In the genomic region with DNA sequence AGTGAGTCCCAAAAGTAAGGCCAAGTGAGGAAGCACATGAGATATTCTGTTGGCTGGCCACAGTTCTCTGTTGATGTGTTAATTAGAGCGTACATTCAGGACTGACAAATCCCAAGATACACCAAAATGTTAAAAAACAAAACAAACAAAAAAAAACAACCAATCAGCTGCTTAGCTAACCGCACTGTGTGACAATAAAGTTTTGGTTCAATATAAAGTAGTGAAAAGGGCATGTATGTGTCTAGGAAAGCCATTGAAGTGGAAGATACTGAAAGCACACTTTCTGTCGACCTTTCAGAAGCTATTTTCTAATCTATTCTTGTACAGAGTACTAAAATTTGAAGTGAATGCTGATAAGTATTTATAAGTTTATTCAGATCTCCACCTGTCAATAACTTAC, we compare ENCODE assay signal across 36 cellular contexts. TPM values are rescaled to one million over a fixed set of nuclear protein-coding genes. Genes with fewer than 3 reads are reported as not detected.
"Had no signal": no experiment of that assay in that cellular context is flagged by ENCODE, and none has a peak within 500 bp of the region (broad histone marks: within the 10 kb centered on the region; RNA-seq: fewer than 3 reads in every experiment).

No MANE protein-coding gene starts in this region.

- H3K36me3 Mint-ChIP-seq: activated CD4-positive, alpha-beta memory T cell treated with anti-CD3 and anti-CD28 coated beads for 36 hours; activated naive CD4-positive, alpha-beta T cell treated with anti-CD3 and anti-CD28 coated beads, Interleukin-2, amount 50 U/mL, for 72 hours had no signal

- H3K4me1 ChIP-seq: adrenal gland, body of pancreas had no signal

- H3K9me3 ChIP-seq: adrenal gland, body of pancreas, breast epithelium had no signal

- H3K27ac Mint-ChIP-seq: activated B cell treated with CpG ODN at 0.5 μM for 24 hours; activated CD4-positive, alpha-beta memory T cell treated with anti-CD3 and anti-CD28 coated beads for 36 hours; activated CD4-positive, alpha-beta T cell treated with anti-CD3 and anti-CD28 coated beads, Interleukin-2, amount 10 ng/mL, durations not matched to agents 24 days and 14 days; activated CD8-positive, alpha-beta T cell treated with anti-CD3 and anti-CD28 coated beads for 36 hours; activated naive CD4-positive, alpha-beta T cell treated with anti-CD3 and anti-CD28 coated beads for 36 hours; activated naive CD4-positive, alpha-beta T cell treated with anti-CD3 and anti-CD28 coated beads, Interleukin-2, amount 50 U/mL, for 72 hours; activated naive CD8-positive, alpha-beta T cell treated with anti-CD3 and anti-CD28 coated beads for 36 hours; activated T-cell treated with anti-CD3 and anti-CD28 coated beads, Interleukin-2, amount 50 U/mL, for 72 hours; activated T-helper 1 cell treated with anti-CD3 and anti-CD28 coated beads, Interleukin-12 subunit alpha, Interleukin-12 subunit beta, Interleukin-2, Interleukin-4 antibody, amounts not matched to agents 30 ng/mL and 10 ng/mL and 1 ng/mL, durations not matched to agents 14 hours and 24 hours and 36 hours; activated T-helper 17 cell treated with anti-CD3 and anti-CD28 coated beads, Interleukin-2, amount 50 U/mL, for 72 hours; T-helper 1 cell treated with Interleukin-12 subunit alpha and Interleukin-12 subunit beta and Interleukin-4 antibody, amounts not matched to agents 30 μg/mL and 1 μg/mL, for 36 hours; T-helper 2 cell treated with Interferon-gamma antibody and Interleukin-4, amounts not matched to agents 5 μg/mL and 100 μg/mL, for 36 hours had no signal

- H3K36me3 ChIP-seq: adrenal gland, brain microvascular endothelial cell, breast epithelium had no signal

- H3K4me3 ChIP-seq: adrenal gland, body of pancreas, breast epithelium had no signal

- H3K27ac ChIP-seq: adrenal gland, body of pancreas, brain microvascular endothelial cell, breast epithelium, VCaP had no signal

- H3K27me3 ChIP-seq: adrenal gland, body of pancreas, brain microvascular endothelial cell, breast epithelium had no signal

- FAIRE-seq: astrocyte, TTC549 had no signal

- DNase-seq: activated B cell treated with CpG ODN at 0.5 μM for 24 hours; activated CD4-positive, alpha-beta memory T cell treated with anti-CD3 and anti-CD28 coated beads for 36 hours; activated CD4-positive, alpha-beta T cell treated with anti-CD3 and anti-CD28 coated beads for 4 hours; activated CD4-positive, alpha-beta T cell treated with anti-CD3 and anti-CD28 coated beads, Interleukin-2, amount 10 ng/mL, durations not matched to agents 24 days and 14 days; activated CD4-positive, alpha-beta T cell treated with anti-CD3 and anti-CD28 coated beads, Interleukin-2, amount 50 U/mL, for 1 hour; activated CD4-positive, alpha-beta T cell treated with anti-CD3 and anti-CD28 coated beads, Interleukin-2, amount 50 U/mL, for 4 hours; activated CD4-positive, CD25-positive, alpha-beta regulatory T cell treated with anti-CD3 and anti-CD28 coated beads, Interleukin-2, amount 50 U/mL, for 72 hours; activated CD8-positive, alpha-beta memory T cell treated with anti-CD3 and anti-CD28 coated beads, Interleukin-2, amount 50 U/mL, for 4 hours; activated CD8-positive, alpha-beta T cell treated with anti-CD3 and anti-CD28 coated beads for 36 hours; activated effector memory CD4-positive, alpha-beta T cell treated with anti-CD3 and anti-CD28 coated beads, Interleukin-2, amount 50 U/mL, for 16 hours; activated gamma-delta T cell treated with Interleukin-2 at 50 U/mL for 16 hours; activated naive CD4-positive, alpha-beta T cell; activated naive CD4-positive, alpha-beta T cell treated with anti-CD3 and anti-CD28 coated beads for 36 hours; activated naive CD4-positive, alpha-beta T cell treated with anti-CD3 and anti-CD28 coated beads, Interleukin-2, amount 50 U/mL, for 16 hours; activated naive CD8-positive, alpha-beta T cell treated with anti-CD3 and anti-CD28 coated beads for 36 hours; activated T-cell treated with anti-CD3 and anti-CD28 coated beads for 4 hours; activated T-cell treated with anti-CD3 and anti-CD28 coated beads, Interleukin-2, amount 50 U/mL, for 1 hour; activated T-cell treated with anti-CD3 and anti-CD28 coated beads, Interleukin-2, amount 50 U/mL, for 4 hours; activated T-cell treated with anti-CD3 and anti-CD28 coated beads, Interleukin-2, amount 50 U/mL, for 72 hours; adrenal gland; amniotic stem cell; aorta; body of pancreas; brain microvascular endothelial cell; central memory CD4-positive, alpha-beta T cell; T-helper 2 cell; T-helper 9 cell had no signal

- ATAC-seq: activated CD8-positive, alpha-beta T cell treated with anti-CD3 and anti-CD28 coated beads for 36 hours; activated naive CD4-positive, alpha-beta T cell treated with anti-CD3 and anti-CD28 coated beads, Interleukin-2, amount 50 U/mL, for 72 hours; activated T-cell treated with anti-CD3 and anti-CD28 coated beads, Interleukin-2, amount 50 U/mL, for 4 hours; activated T-cell treated with anti-CD3 and anti-CD28 coated beads, Interleukin-2, amount 50 U/mL, for 72 hours; activated T-helper 17 cell treated with anti-CD3 and anti-CD28 coated beads, Interleukin-2, amount 50 U/mL, for 72 hours; body of pancreas had no signal

- H3K9me3 Mint-ChIP-seq: activated B cell treated with CpG ODN at 0.5 μM for 24 hours; activated CD4-positive, alpha-beta memory T cell treated with anti-CD3 and anti-CD28 coated beads for 36 hours; activated CD8-positive, alpha-beta T cell treated with anti-CD3 and anti-CD28 coated beads for 36 hours; activated naive CD4-positive, alpha-beta T cell treated with anti-CD3 and anti-CD28 coated beads for 36 hours; activated naive CD4-positive, alpha-beta T cell treated with anti-CD3 and anti-CD28 coated beads, Interleukin-2, amount 50 U/mL, for 72 hours; activated naive CD8-positive, alpha-beta T cell treated with anti-CD3 and anti-CD28 coated beads for 36 hours; activated T-cell treated with anti-CD3 and anti-CD28 coated beads, Interleukin-2, amount 50 U/mL, for 4 hours; activated T-helper 1 cell treated with anti-CD3 and anti-CD28 coated beads, Interleukin-12 subunit alpha, Interleukin-12 subunit beta, Interleukin-2, Interleukin-4 antibody, amounts not matched to agents 30 ng/mL and 10 ng/mL and 1 ng/mL, durations not matched to agents 14 hours and 24 hours and 36 hours; activated T-helper 17 cell treated with anti-CD3 and anti-CD28 coated beads, Interleukin-2, amount 50 U/mL, for 72 hours; T-helper 1 cell treated with Interleukin-12 subunit alpha and Interleukin-12 subunit beta and Interleukin-4 antibody, amounts not matched to agents 30 μg/mL and 1 μg/mL, for 36 hours; T-helper 2 cell treated with Interferon-gamma antibody and Interleukin-4, amounts not matched to agents 5 μg/mL and 100 μg/mL, for 36 hours had no signal

- H3K4me1 Mint-ChIP-seq: activated B cell treated with CpG ODN at 0.5 μM for 24 hours; activated naive CD8-positive, alpha-beta T cell treated with anti-CD3 and anti-CD28 coated beads for 36 hours; activated T-helper 17 cell treated with anti-CD3 and anti-CD28 coated beads, Interleukin-2, amount 50 U/mL, for 72 hours had no signal

- H3K4me3 Mint-ChIP-seq: activated B cell treated with CpG ODN at 0.5 μM for 24 hours; activated CD4-positive, alpha-beta memory T cell treated with anti-CD3 and anti-CD28 coated beads for 36 hours; activated CD4-positive, alpha-beta T cell treated with anti-CD3 and anti-CD28 coated beads, Interleukin-2, amount 10 ng/mL, durations not matched to agents 24 days and 14 days; activated CD8-positive, alpha-beta T cell treated with anti-CD3 and anti-CD28 coated beads for 36 hours; activated naive CD4-positive, alpha-beta T cell treated with anti-CD3 and anti-CD28 coated beads for 36 hours; activated naive CD8-positive, alpha-beta T cell treated with anti-CD3 and anti-CD28 coated beads for 36 hours; activated T-cell treated with anti-CD3 and anti-CD28 coated beads, Interleukin-2, amount 50 U/mL, for 4 hours; activated T-cell treated with anti-CD3 and anti-CD28 coated beads, Interleukin-2, amount 50 U/mL, for 72 hours; activated T-helper 1 cell treated with anti-CD3 and anti-CD28 coated beads, Interleukin-12 subunit alpha, Interleukin-12 subunit beta, Interleukin-2, Interleukin-4 antibody, amounts not matched to agents 30 ng/mL and 10 ng/mL and 1 ng/mL, durations not matched to agents 14 hours and 24 hours and 36 hours; activated T-helper 17 cell treated with anti-CD3 and anti-CD28 coated beads, Interleukin-2, amount 50 U/mL, for 72 hours; T-helper 1 cell treated with Interleukin-12 subunit alpha and Interleukin-12 subunit beta and Interleukin-4 antibody, amounts not matched to agents 30 μg/mL and 1 μg/mL, for 36 hours; T-helper 2 cell treated with Interferon-gamma antibody and Interleukin-4, amounts not matched to agents 5 μg/mL and 100 μg/mL, for 36 hours had no signal

RNA-seq across cellular contexts. Expression of gene NHLRC1, which starts 26.1 kb away (rescaled TPM):
- total RNA-seq: activated naive CD4-positive, alpha-beta T cell treated with anti-CD3 and anti-CD28 coated beads, Interleukin-2, amount 50 U/mL, for 72 hours; activated T-helper 17 cell treated with anti-CD3 and anti-CD28 coated beads, Interleukin-2, amount 50 U/mL, for 72 hours; astrocyte had no signal
